ENCODE assay signal across 1 cellular context in genomic region chr9:136010615-136011341, GRCh38.
TF ChIP-seq lines count a peak whose summit lies in the region.

No MANE protein-coding gene starts in this region.

TF ChIP-seq in GM23338, 12 proteins besides CTCF, POLR2A, EP300 and RAD21 (continued from another document):
- TF ChIP-seq REST (IDR thresholded peaks at IDR 0.05; ENCODE audit: unreplicated experiment), result no peak
